8 cellular contexts compared by ENCODE assay signal in the genomic region with DNA sequence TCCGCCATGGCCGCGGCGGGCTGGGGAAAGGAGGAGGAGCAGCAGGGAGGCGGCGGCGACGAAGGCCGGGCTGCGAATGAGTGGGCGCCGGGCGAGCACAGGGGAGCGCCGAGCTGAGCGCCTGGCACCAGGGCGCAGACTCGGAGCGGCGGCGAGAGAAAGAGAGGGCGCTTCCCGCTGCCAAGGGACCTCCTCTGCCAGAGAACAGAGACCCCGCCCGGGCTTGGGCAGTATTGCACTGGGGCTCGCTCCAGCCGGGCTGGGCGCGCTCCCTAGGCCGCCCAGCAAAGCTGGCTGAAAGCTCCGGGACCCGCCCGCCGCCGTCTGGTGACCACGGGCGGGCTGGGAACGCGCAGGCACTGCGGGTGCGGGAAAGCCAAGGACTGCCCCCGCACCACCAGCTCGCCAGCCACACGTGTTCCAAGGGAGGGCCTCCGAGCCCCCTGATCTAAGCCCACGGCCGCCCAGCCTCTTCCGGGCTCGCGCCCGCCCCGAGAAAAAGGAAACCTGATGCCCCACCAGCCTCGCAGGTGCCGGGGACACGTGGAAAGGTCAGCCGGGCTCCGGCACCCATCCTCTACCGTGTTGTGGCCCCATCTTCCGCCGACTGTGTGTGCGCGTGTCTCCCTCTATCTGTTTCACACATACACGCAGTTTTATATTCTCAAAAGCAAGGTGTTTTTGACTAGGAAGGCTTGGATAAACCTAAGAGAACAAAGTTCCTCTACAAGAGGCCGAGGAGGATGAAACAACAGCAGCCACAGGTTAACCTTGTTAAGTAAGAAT. TPM values are rescaled to one million over a fixed set of nuclear protein-coding genes. Genes with fewer than 3 reads are reported as not detected.
DNase-seq lines count a peak whose midpoint lies in the region; ATAC-seq, FAIRE-seq and TF ChIP-seq lines count a peak whose summit lies in the region.

CCDC6 (minus strand) TSS at position 140 of the 786 bp plus-strand sequence; CDS start at position 8, 132 bp downstream.

- peak; percentile 80 for FAIRE-seq in GM12892 (lab: Jason Lieb, UNC)

- H3K4me3 ChIP-seq in adrenal gland (peak within 1 kb of the TSS; percentile 80 to 99 (median 90)), heart right ventricle (peak within 1 kb of the TSS; percentile 82 to 98 (median 92)), prostate gland (peak within 1 kb of the TSS; percentile 67 to 94), urinary bladder (ENCODE audit: low read depth, low read length) (peak within 1 kb of the TSS; percentile 90)

- CTCF ChIA-PET in T-cell (lab: Charles Lee) = interaction anchor here (0.6 to 4.0 kb wide), 19 partner anchors 9 to 822 kb away, joined by 3 to 30 read pairs (median 3); no protein-coding TSS in a partner anchor

- intact Hi-C loops in adrenal gland (cut with DNase I) (no loop called here), heart right ventricle (cut with DNase I) (loop anchor here in 6 of 10 donors (2.0 to 10.0 kb wide), 7 partner anchors 34 to 282 kb away; no protein-coding TSS in a partner anchor), prostate gland (cut with DNase I) (loop anchor here (5.0 kb wide), 4 partner anchors 34 to 279 kb away; no protein-coding TSS in a partner anchor)

- TF ChIP-seq CTCF in adrenal gland (IDR thresholded peaks at IDR 0.05) (peak; percentile 54 to 91 (median 76)), heart right ventricle (IDR thresholded peaks at IDR 0.05) (peak; percentile 54 to 87 (median 80)), prostate gland (IDR thresholded peaks at IDR 0.05) (peak; percentile 62 to 93 (median 78))

- ATAC-seq in HG02852 (IDR thresholded peaks at IDR 0.05; ENCODE audit: unreplicated experiment) (peak; percentile 75), T-cell (replicated peaks in 1 of 4) (peak; percentile 86 to 91 (median 88)), heart right ventricle (peak; percentile 94 to 98 (median 95))

- peaks cover 58 to 63% (median 60%) of the 10 kb centered on the region in 3 donors for H3K4me1 Mint-ChIP-seq in T-cell

- H3K27me3 Mint-ChIP-seq in T-cell = no peaks in the 10 kb centered on the region

- H3K9me3 Mint-ChIP-seq in T-cell = no peaks in the 10 kb centered on the region

- no peaks in the 10 kb centered on the region for H3K36me3 ChIP-seq in adrenal gland (replicated peaks in 1 of 2)
- no peaks in the 10 kb centered on the region for H3K36me3 ChIP-seq in heart right ventricle
- no peaks in the 10 kb centered on the region for H3K36me3 ChIP-seq in prostate gland
- no peaks in the 10 kb centered on the region for H3K36me3 ChIP-seq in urinary bladder (ENCODE audit: insufficient read depth)

- TF ChIP-seq POLR2A in GM12892 (IDR thresholded peaks at IDR 0.05; ENCODE audit: low read depth, low read length) (peak; percentile 66; the same call in 1 of the 2 replicates), adrenal gland (IDR thresholded peaks at IDR 0.05) (peak; percentile 97 to 98), prostate gland (IDR thresholded peaks at IDR 0.05) (peak; percentile 93)

- peak within 1 kb of the TSS; percentile 90 to 98 for H3K27ac Mint-ChIP-seq in T-cell

- H3K27me3 ChIP-seq in adrenal gland = no peaks in the 10 kb centered on the region
- no peaks in the 10 kb centered on the region for H3K27me3 ChIP-seq in heart right ventricle
- no peaks in the 10 kb centered on the region for H3K27me3 ChIP-seq in prostate gland (replicated peaks; ENCODE audit: insufficient read depth)

- peak; percentile 66 for DNase-seq in GM12892 (ENCODE audit: insufficient read length)
- DNase-seq in NCI-H1436 treated with DMSO at 0.1 percent for 48 hours (lab: John Stamatoyannopoulos, UW) = peak; percentile 28
- DNase-seq in T-cell = peak; percentile 84 to 95 (median 90)
- DNase-seq in adrenal gland = peak; percentile 93 to 97 (median 95)
- peak; percentile 91 to 92 for DNase-seq in heart right ventricle
- DNase-seq in prostate gland (ENCODE audit: low spot score) = peak; percentile 93

- H3K36me3 Mint-ChIP-seq in T-cell = peaks cover 10% of the 10 kb centered on the region

- peak within 1 kb of the TSS; percentile 95 to 97 (median 95) for H3K4me3 Mint-ChIP-seq in T-cell

- H3K4me1 ChIP-seq in adrenal gland (replicated peaks in 1 of 2) (peaks cover 28 to 44% of the 10 kb centered on the region in 2 donors), heart right ventricle (peaks cover 3 to 46% (median 36%) of the 10 kb centered on the region in 9 donors), prostate gland (replicated peaks) (no peaks in the 10 kb centered on the region), urinary bladder (ENCODE audit: insufficient read depth) (peaks cover 4% of the 10 kb centered on the region)

- 0 to 1% (median 0%) methylated on average over 13 to 64 of the region's 64 CpGs for WGBS in adrenal gland, 4 donors
- WGBS in heart right ventricle, 2 donors = 0 to 1% methylated on average over 60 to 64 of the region's 64 CpGs
- WGBS in prostate gland = under 1% methylated on average over 64 of the region's 64 CpGs
- under 1% methylated on average over 64 of the region's 64 CpGs for WGBS in urinary bladder

- POLR2A ChIA-PET in T-cell (lab: Charles Lee) = interaction anchor here in 1 of 2 donors (0.7 to 1.2 kb wide), 2 partner anchors 33 to 55 kb away, joined by 5 read pairs; no protein-coding TSS in a partner anchor

- H3K9me3 ChIP-seq in adrenal gland (replicated peaks in 1 of 3) (no peaks in the 10 kb centered on the region), heart right ventricle (no peaks in the 10 kb centered on the region), prostate gland (no peaks in the 10 kb centered on the region)

- peak within 1 kb of the TSS; percentile 84 to 96 (median 95) for H3K27ac ChIP-seq in adrenal gland
- peak within 1 kb of the TSS; percentile 79 to 96 (median 90) for H3K27ac ChIP-seq in heart right ventricle
- peak within 1 kb of the TSS; percentile 90 to 92 for H3K27ac ChIP-seq in prostate gland
- H3K27ac ChIP-seq in urinary bladder (ENCODE audit: low read depth) = peak within 1 kb of the TSS; percentile 94

RNA-seq across cellular contexts. Expression of gene CCDC6, which starts in this region (rescaled TPM):
- 20.9 TPM for polyA plus RNA-seq in GM12892 (2012; ENCODE audit: missing spikeins)
- total RNA-seq in T-cell (10 to 100 TPM; 16.5 to 26.1 (median 20.1) TPM), adrenal gland (10 to 100 TPM; 29.3 to 53.3 (median 34.5) TPM), heart right ventricle (10 to 100 TPM; 13.7 to 22.8 (median 17.4) TPM), prostate gland (10 to 100 TPM; 48.1 to 65.0 TPM), urinary bladder (58.2 TPM)
- polyA plus RNA-seq in adrenal gland (10 to 100 TPM in 1 of 3 donors, 1 to 10 TPM in 2; 7.1 to 35.7 (median 9.2) TPM), heart right ventricle (1 to 10 TPM; 4.4 to 8.6 TPM), urinary bladder (22.8 TPM)

Comparison
In these comparisons a context has a peak if more than half of its experiments do, and no peak if none do; other contexts are left out.
1. Peak in every context shown above with its lines: DNase-seq, ATAC-seq, H3K4me3 ChIP-seq and H3K27ac ChIP-seq.
2. DNase-seq: peak in every context shown above with its lines; median percentile 95 in adrenal gland; 93 in prostate gland; 92 in heart right ventricle; 90 in T-cell; 66 in GM12892; 28 in NCI-H1436 treated with DMSO at 0.1 percent for 48 hours.
3. intact Hi-C loops: an anchor here in heart right ventricle (2.0 to 10.0 kb wide) and prostate gland (5.0 kb wide); none called in adrenal gland.